In the genomic region with DNA sequence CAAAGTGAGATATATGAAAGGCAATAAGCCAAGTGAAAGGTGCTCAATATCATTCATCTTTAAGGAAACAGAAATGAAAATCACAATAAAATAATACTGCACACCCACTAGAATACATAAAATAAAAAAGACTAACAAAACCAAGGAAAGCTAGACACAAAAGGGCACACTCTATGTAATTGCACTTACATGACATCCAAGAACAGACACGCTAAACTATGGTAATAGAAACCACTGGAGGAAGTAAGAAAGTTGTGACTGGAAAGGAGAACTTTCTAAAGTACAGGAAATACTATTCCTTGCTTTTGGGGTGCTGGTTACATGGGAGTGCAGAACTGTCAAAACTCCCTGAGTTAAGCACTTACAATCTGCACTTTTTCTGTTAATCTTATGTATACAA, we compare ENCODE assay signal across 19 cellular contexts.
DNase-seq lines count a peak whose midpoint lies in the region; ATAC-seq, FAIRE-seq and TF ChIP-seq lines count a peak whose summit lies in the region.
"Had no signal": no experiment of that assay in that cellular context is flagged by ENCODE, and none has a peak within 500 bp of the region (broad histone marks: within the 10 kb centered on the region; RNA-seq: fewer than 3 reads in every experiment).

No MANE protein-coding gene starts in this region.

- H3K27ac Mint-ChIP-seq in astrocyte (ENCODE audit: unreplicated experiment) (peak overlapping the region; percentile 81), CD14-positive monocyte (no peak overlapping the region)
- H3K27ac Mint-ChIP-seq: activated T-helper 2 cell treated with anti-CD3 and anti-CD28 coated beads, Interferon-gamma antibody, Interleukin-2, Interleukin-4, amounts not matched to agents 10 μg/mL and 5 μg/mL and 100 μg/mL, durations not matched to agents 14 hours and 24 hours and 36 hours; T-helper 1 cell treated with Interleukin-12 subunit alpha and Interleukin-12 subunit beta and Interleukin-4 antibody, amounts not matched to agents 30 μg/mL and 1 μg/mL, for 36 hours; WTC11 had no signal

- intact Hi-C loops in mucosa of descending colon (cut with DNase I, micrococcal nuclease): no loop called here
- intact Hi-C loops in CD14-positive monocyte (cut with micrococcal nuclease): no loop called here

- peak; percentile 92 for FAIRE-seq in astrocyte (lab: Jason Lieb, UNC)

- H3K9ac ChIP-seq in astrocyte (ENCODE audit: low read length): no peak overlapping the region
- H3K9ac ChIP-seq: BLaER1 had no signal

- TF ChIP-seq CTCF in astrocyte (IDR thresholded peaks at IDR 0.05; ENCODE audit: insufficient read depth, low read depth, low read length) (no peak), mucosa of descending colon (IDR thresholded peaks at IDR 0.05) (no peak), GM10266 (IDR thresholded peaks at IDR 0.05; ENCODE audit: control insufficient read depth, insufficient read depth, low read depth, missing control alignments) (no peak), CD14-positive monocyte (IDR thresholded peaks at IDR 0.05) (no peak)

- H3K9me3 ChIP-seq in astrocyte (ENCODE audit: insufficient read depth, low read depth, low read length) (no peaks in the 10 kb centered on the region), mucosa of descending colon (peaks cover 14% of the 10 kb centered on the region)

- peaks cover 10% of the 10 kb centered on the region for H3K36me3 Mint-ChIP-seq in astrocyte (ENCODE audit: low read depth, unreplicated experiment)
- peaks cover 0 to 2% of the 10 kb centered on the region in 2 donors for H3K36me3 Mint-ChIP-seq in CD14-positive monocyte

- peak; percentile 44 for ATAC-seq in mucosa of descending colon
- ATAC-seq in GM21619 (IDR thresholded peaks at IDR 0.05; ENCODE audit: unreplicated experiment): no peak
- ATAC-seq: WTC11 had no signal

- H3K4me1 Mint-ChIP-seq in astrocyte (ENCODE audit: low read depth, unreplicated experiment) (peaks cover 26% of the 10 kb centered on the region), CD14-positive monocyte (peaks cover 13% of the 10 kb centered on the region)

- H3K4me3 Mint-ChIP-seq in astrocyte (ENCODE audit: unreplicated experiment): no peak overlapping the region
- no peak overlapping the region for H3K4me3 Mint-ChIP-seq in CD14-positive monocyte
- H3K4me3 Mint-ChIP-seq: neural crest cell; T-helper 1 cell treated with Interleukin-12 subunit alpha and Interleukin-12 subunit beta and Interleukin-4 antibody, amounts not matched to agents 30 μg/mL and 1 μg/mL, for 36 hours; WTC11 had no signal

- H3K27ac ChIP-seq in astrocyte (ENCODE audit: low read depth, low read length): peak overlapping the region; percentile 92
- H3K27ac ChIP-seq: 22Rv1, BLaER1, tibial artery had no signal

- H3K9me3 Mint-ChIP-seq in astrocyte (ENCODE audit: unreplicated experiment) (peaks cover 12% of the 10 kb centered on the region), CD14-positive monocyte (peaks cover 4 to 19% (median 15%) of the 10 kb centered on the region in 7 donors)

- no peaks in the 10 kb centered on the region for H3K36me3 ChIP-seq in astrocyte (ENCODE audit: insufficient read depth, low read length)
- H3K36me3 ChIP-seq in mucosa of descending colon (ENCODE audit: low read depth): no peaks in the 10 kb centered on the region
- H3K36me3 ChIP-seq: BLaER1, tibial artery had no signal

- H3K27me3 Mint-ChIP-seq in astrocyte (ENCODE audit: low read depth, unreplicated experiment) (no peaks in the 10 kb centered on the region), CD14-positive monocyte (ENCODE audit: low read depth in 3 of 3) (no peaks in the 10 kb centered on the region)

- peak; percentile 5 for DNase-seq in SIG-M5 treated with dmso at 0.1 percent for 504 hours (lab: John Stamatoyannopoulos, UW; ENCODE audit: unreplicated experiment)
- no peak for DNase-seq in SIG-M5 (lab: John Stamatoyannopoulos, UW)
- peak; percentile 72 for DNase-seq in MV-4-11 (lab: John Stamatoyannopoulos, UW)
- DNase-seq in astrocyte (ENCODE audit: low read depth): no peak
- DNase-seq in mucosa of descending colon: no peak
- no peak for DNase-seq in GM10266 (ENCODE audit: extremely low spot score)
- DNase-seq in CD14-positive monocyte (ENCODE audit: low spot score): no peak
- DNase-seq: amygdala, NCI-H187, NCI-H2227 treated with DMSO at 0.1 percent for 48 hours, retina, tibial artery had no signal

- H3K4me3 ChIP-seq in astrocyte (ENCODE audit: insufficient read depth, low read depth, low read length) (no peak overlapping the region), mucosa of descending colon (no peak overlapping the region)
- H3K4me3 ChIP-seq: BLaER1, tibial artery had no signal

- H2AFZ ChIP-seq in astrocyte (ENCODE audit: low read depth, low read length): no peak overlapping the region

- peaks cover 22% of the 10 kb centered on the region for H3K4me1 ChIP-seq in astrocyte (ENCODE audit: insufficient read depth, low read length)
- H3K4me1 ChIP-seq in mucosa of descending colon (ENCODE audit: low read depth): no peaks in the 10 kb centered on the region
- H3K4me1 ChIP-seq: BLaER1, tibial artery had no signal

- H4K20me1 ChIP-seq in astrocyte (ENCODE audit: insufficient read depth, low read length): no peaks in the 10 kb centered on the region
- H4K20me1 ChIP-seq: BLaER1 had no signal

- H3K4me2 ChIP-seq in astrocyte (ENCODE audit: low read length): no peak overlapping the region
- H3K4me2 ChIP-seq: BLaER1 had no signal

- H3K27me3 ChIP-seq in astrocyte (ENCODE audit: insufficient read depth, low read length): no peaks in the 10 kb centered on the region
- H3K27me3 ChIP-seq: BLaER1, tibial artery had no signal

- H3K79me2 ChIP-seq in astrocyte (ENCODE audit: insufficient read depth, low read length): no peaks in the 10 kb centered on the region

Comparison
In these comparisons a context has a peak if more than half of its experiments do, and no peak if none do; other contexts are left out.
1. DNase-seq: peak in SIG-M5 treated with dmso at 0.1 percent for 504 hours (single experiment) and MV-4-11 (single experiment); none in SIG-M5 (single experiment), astrocyte (single experiment), mucosa of descending colon (0 of 3), GM10266 (single experiment) and CD14-positive monocyte (single experiment).